ENCODE assay signal across 13 cellular contexts in the genomic region with DNA sequence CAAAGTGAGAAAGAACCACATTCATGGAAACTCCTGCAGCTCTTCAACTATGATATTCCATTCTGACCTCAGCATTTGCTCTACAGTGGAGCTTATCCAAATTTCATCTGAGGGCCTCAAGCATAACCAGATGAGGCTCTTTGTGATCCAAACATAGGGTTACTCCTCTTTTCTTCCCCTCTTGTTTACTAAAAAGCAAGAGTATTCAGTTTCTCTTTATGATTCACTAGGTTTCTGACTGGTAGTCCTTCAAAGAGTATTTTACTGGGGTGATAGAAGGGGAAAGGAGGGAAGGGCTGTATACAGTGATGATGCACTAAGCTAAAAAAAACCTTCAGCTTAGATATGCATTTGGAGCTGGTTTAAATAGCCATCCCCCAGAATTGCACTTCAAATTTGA.
"Had no signal": no experiment of that assay in that cellular context is flagged by ENCODE, and none has a peak within 500 bp of the region (broad histone marks: within the 10 kb centered on the region; RNA-seq: fewer than 3 reads in every experiment).

No MANE protein-coding gene starts in this region.

- H3K27ac Mint-ChIP-seq: activated naive CD4-positive, alpha-beta T cell treated with anti-CD3 and anti-CD28 coated beads, Interleukin-2, amount 50 U/mL, for 24 hours had no signal

- H3K9me3 ChIP-seq: neutrophil had no signal

- H3K4me3 ChIP-seq: heart left ventricle, skin epidermis, tibial nerve had no signal

- H3K36me3 ChIP-seq: heart left ventricle, neutrophil, tibial nerve had no signal

- H3K27ac ChIP-seq: heart left ventricle, neutrophil, tibial nerve, VCaP had no signal

- H3K4me1 ChIP-seq: tibial nerve had no signal

- ATAC-seq: heart left ventricle; naive thymus-derived CD4-positive, alpha-beta T cell had no signal

- H3K27me3 Mint-ChIP-seq: activated naive CD4-positive, alpha-beta T cell treated with anti-CD3 and anti-CD28 coated beads, Interleukin-2, amount 50 U/mL, for 24 hours; naive thymus-derived CD4-positive, alpha-beta T cell had no signal

- H3K4me3 Mint-ChIP-seq: activated naive CD4-positive, alpha-beta T cell treated with anti-CD3 and anti-CD28 coated beads, Interleukin-2, amount 50 U/mL, for 24 hours had no signal

- DNase-seq: activated CD4-positive, alpha-beta T cell treated with anti-CD3 and anti-CD28 coated beads for 48 hours; aorta; heart left ventricle; left colon; naive thymus-derived CD4-positive, alpha-beta T cell; posterior cingulate gyrus; SHP77; T1000 had no signal

- H3K27me3 ChIP-seq: heart left ventricle, neutrophil, tibial nerve had no signal
